8 cellular contexts compared by ENCODE assay signal in the genomic region with DNA sequence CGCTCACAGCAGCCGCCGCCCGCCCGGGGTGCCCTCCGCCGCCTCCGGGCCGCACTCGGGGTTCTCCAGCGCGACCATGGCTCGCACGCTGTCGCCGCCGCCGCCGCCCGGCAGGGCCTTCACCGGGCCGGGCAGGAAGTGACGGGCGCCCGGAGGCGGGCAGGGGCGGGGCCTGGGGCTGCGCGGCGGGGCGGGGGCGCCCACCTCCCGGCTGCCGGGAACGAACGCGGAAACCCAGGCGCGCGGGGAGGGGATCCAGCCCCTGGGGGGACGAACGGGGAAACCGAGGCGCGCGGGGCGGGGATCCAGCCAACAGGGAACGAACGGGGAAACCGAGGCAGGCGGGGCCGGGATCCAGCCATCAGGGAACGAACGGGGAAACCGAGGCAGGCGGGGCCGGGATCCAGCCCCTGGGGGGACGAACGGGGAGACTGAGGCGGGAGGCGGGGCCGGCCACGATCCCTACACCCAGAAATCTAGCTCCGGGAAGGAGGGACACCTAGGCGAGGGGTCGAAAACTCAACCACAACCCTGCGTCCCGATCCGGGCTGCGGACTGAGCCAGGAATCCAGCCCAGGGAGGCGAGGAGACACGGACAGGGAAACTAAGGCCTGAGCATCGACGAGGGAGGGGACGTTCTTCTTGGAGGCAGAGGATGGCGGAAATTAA. TPM values are rescaled to one million over a fixed set of nuclear protein-coding genes. Genes with fewer than 3 reads are reported as not detected.
DNase-seq lines count a peak whose midpoint lies in the region; ATAC-seq and TF ChIP-seq lines count a peak whose summit lies in the region.

A gene (minus strand): TSS at position 140 of the 669 bp plus-strand sequence. CDS start 62 bp downstream, at position 78.

- H3K27ac ChIP-seq in lung (ENCODE audit: low read depth in 1 of 2, low read length in 1 of 2): peak within 1 kb of the TSS; percentile 71 to 95

- no peaks in the 10 kb centered on the region for H3K9me3 ChIP-seq in lung (ENCODE audit: control insufficient read depth in 2 of 2, insufficient read depth in 1 of 2, low read length in 1 of 2)

- H3K4me1 ChIP-seq in lung (ENCODE audit: control insufficient read depth in 2 of 2, insufficient read depth in 2 of 2, low read length in 2 of 2): peaks cover 0 to 4% of the 10 kb centered on the region in 2 donors

- H3K27me3 ChIP-seq in lung (ENCODE audit: control insufficient read depth, insufficient read depth): peaks cover 6% of the 10 kb centered on the region

- DNase-seq in CD1c-positive myeloid dendritic cell (ENCODE audit: extremely low spot score) (peak; percentile 90), NCI-H2196 (lab: John Stamatoyannopoulos, UW; ENCODE audit: unreplicated experiment) (peak; percentile 68), lung (ENCODE audit: low spot score) (peak; percentile 75)
- DNase-seq in activated CD8-positive, alpha-beta memory T cell treated with anti-CD3 and anti-CD28 coated beads for 24 hours: peak; percentile 93
- DNase-seq in effector CD4-positive, alpha-beta T cell: peak; percentile 83
- peak; percentile 70 to 84 (median 71) for DNase-seq in stimulated activated CD4-positive, alpha-beta T cell treated with anti-CD3 and anti-CD28 coated beads, TNF-alpha, amount 100 ng/mL, for 24 hours (ENCODE audit: low read depth in 3 of 3)

- no peaks in the 10 kb centered on the region for H3K36me3 ChIP-seq in lung (ENCODE audit: control insufficient read depth in 2 of 2, insufficient read depth in 2 of 2, low read length in 2 of 2)

- peak; percentile 51 for ATAC-seq in GM21723 (IDR thresholded peaks at IDR 0.05; ENCODE audit: unreplicated experiment)
- ATAC-seq in lung (ENCODE audit: insufficient read depth, low FRiP score): peak; percentile 65
- no peak for ATAC-seq in HG03469 (IDR thresholded peaks at IDR 0.05; ENCODE audit: unreplicated experiment)

- 1% methylated on average over 52 to 76 of the region's 76 CpGs for WGBS in lung, 2 donors

- TF ChIP-seq CTCF in lung (IDR thresholded peaks at IDR 0.05; ENCODE audit: control extremely low read depth, extremely low read depth): no peak

- H3K4me3 ChIP-seq in lung: peak within 1 kb of the TSS; percentile 88

RNA-seq across cellular contexts. Expression of the gene that starts here (rescaled TPM):
- total RNA-seq in lung: 10 to 100 TPM; 31.6 to 69.2 TPM
- 100 to 1,000 TPM in 1 of 2 donors, 10 to 100 TPM in 1; 86.1 to 139 TPM for polyA plus RNA-seq in lung
